10 cellular contexts compared by ENCODE assay signal in the genomic region with DNA sequence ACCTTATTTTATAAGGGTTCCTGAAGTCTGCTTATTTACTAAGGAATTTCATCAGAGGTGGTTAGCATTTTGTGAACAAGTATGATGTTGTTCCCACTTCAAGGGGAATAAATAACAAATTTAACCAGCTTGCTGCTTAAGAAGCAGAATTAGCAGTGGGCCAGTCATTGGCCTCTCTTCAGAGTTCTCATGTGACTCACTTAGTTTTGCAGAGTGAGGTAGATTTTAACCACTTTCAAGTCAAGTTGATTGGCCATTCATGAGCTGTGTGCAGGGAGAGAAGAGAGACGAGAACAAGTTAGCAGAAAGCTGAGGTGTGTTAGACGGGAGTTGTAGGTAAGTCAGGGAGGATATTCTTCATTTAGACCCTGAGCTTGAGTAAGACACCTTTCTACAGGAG. TPM values are rescaled to one million over a fixed set of nuclear protein-coding genes. Genes with fewer than 3 reads are reported as not detected.
DNase-seq lines count a peak whose midpoint lies in the region; ATAC-seq and TF ChIP-seq lines count a peak whose summit lies in the region.
"Had no signal": no experiment of that assay in that cellular context is flagged by ENCODE, and none has a peak within 500 bp of the region (broad histone marks: within the 10 kb centered on the region; RNA-seq: fewer than 3 reads in every experiment).

No MANE protein-coding gene starts in this region.

- peaks cover 47% of the 10 kb centered on the region for H3K4me1 ChIP-seq in effector memory CD4-positive, alpha-beta T cell (ENCODE audit: control insufficient read depth, insufficient read depth, low read length, poor library complexity, severe bottlenecking)
- peaks cover 69% of the 10 kb centered on the region for H3K4me1 ChIP-seq in smooth muscle cell (ENCODE audit: low read depth)
- peaks cover 70% of the 10 kb centered on the region for H3K4me1 ChIP-seq in body of pancreas

- POLR2A ChIA-PET in activated CD4-positive, alpha-beta T cell treated with anti-CD3 and anti-CD28 coated beads for 36 hours (lab: Charles Lee) = interaction anchor here (0.6 to 1.7 kb wide), 5 partner anchors 16 to 269 kb away, joined by 3 to 4 read pairs (median 3); no protein-coding TSS in a partner anchor

- peaks cover 19% of the 10 kb centered on the region for H3K36me3 Mint-ChIP-seq in activated CD4-positive, alpha-beta T cell treated with anti-CD3 and anti-CD28 coated beads for 36 hours (ENCODE audit: low read depth)

- H3F3A ChIP-seq in smooth muscle cell (ENCODE audit: low read depth) = peaks cover 18% of the 10 kb centered on the region

- no peak overlapping the region for H3K9ac ChIP-seq in smooth muscle cell (ENCODE audit: low read depth)

- no peak overlapping the region for H3K4me3 ChIP-seq in effector memory CD4-positive, alpha-beta T cell (ENCODE audit: insufficient read depth, low read depth, low read length, poor library complexity, severe bottlenecking)
- H3K4me3 ChIP-seq in smooth muscle cell (no peak overlapping the region), body of pancreas (no peak overlapping the region)
- H3K4me3 ChIP-seq: right lobe of liver had no signal

- TF ChIP-seq CTCF in smooth muscle cell (IDR thresholded peaks at IDR 0.05; ENCODE audit: borderline replicate concordance, insufficient read depth, poor library complexity, severe bottlenecking) = no peak
- TF ChIP-seq CTCF in body of pancreas (IDR thresholded peaks at IDR 0.05) = no peak

- H3K4me1 Mint-ChIP-seq in activated CD4-positive, alpha-beta T cell treated with anti-CD3 and anti-CD28 coated beads for 36 hours = peaks cover 86% of the 10 kb centered on the region

- no peaks in the 10 kb centered on the region for H3K36me3 ChIP-seq in effector memory CD4-positive, alpha-beta T cell (ENCODE audit: control insufficient read depth, insufficient read depth, low read length)
- H3K36me3 ChIP-seq in smooth muscle cell (ENCODE audit: low read depth) (no peaks in the 10 kb centered on the region), body of pancreas (replicated peaks in 1 of 2; ENCODE audit: insufficient read depth in 1 of 2, low read depth in 2 of 2) (no peaks in the 10 kb centered on the region)
- H3K36me3 ChIP-seq: right lobe of liver had no signal

- intact Hi-C loops in activated CD4-positive, alpha-beta T cell treated with anti-CD3 and anti-CD28 coated beads for 36 hours (cut with DNase I, micrococcal nuclease) = loop anchor here (5.0 kb wide), 2 partner anchors 44 to 381 kb away; no protein-coding TSS in a partner anchor
- intact Hi-C loops in body of pancreas (cut with DNase I) = no loop called here

- peaks cover 100% of the 10 kb centered on the region for H3K79me2 ChIP-seq in smooth muscle cell (ENCODE audit: low read depth)

- H3K27me3 Mint-ChIP-seq in activated CD4-positive, alpha-beta T cell treated with anti-CD3 and anti-CD28 coated beads for 36 hours = no peaks in the 10 kb centered on the region

- peak; percentile 40 for DNase-seq in activated CD4-positive, alpha-beta T cell treated with anti-CD3 and anti-CD28 coated beads for 36 hours
- no peak for DNase-seq in activated CD4-positive, alpha-beta T cell treated with anti-CD3 and anti-CD28 coated beads, Interleukin-2, amount 50 U/mL, for 1 hour
- DNase-seq in RKO (ENCODE audit: low spot score) = peak; percentile 56
- DNase-seq in effector memory CD4-positive, alpha-beta T cell = no peak
- no peak for DNase-seq in smooth muscle cell (lab: John Stamatoyannopoulos, UW; ENCODE audit: unreplicated experiment)
- DNase-seq in body of pancreas = no peak
- DNase-seq: NCI-H524, right lobe of liver had no signal

- no peaks in the 10 kb centered on the region for H3K9me3 Mint-ChIP-seq in activated CD4-positive, alpha-beta T cell treated with anti-CD3 and anti-CD28 coated beads for 36 hours (ENCODE audit: low read depth)

- ATAC-seq in activated CD4-positive, alpha-beta T cell treated with anti-CD3 and anti-CD28 coated beads for 36 hours = peak; percentile 84
- ATAC-seq in GM21367 (IDR thresholded peaks at IDR 0.05; ENCODE audit: unreplicated experiment) = no peak
- ATAC-seq in GM21528 (IDR thresholded peaks at IDR 0.05; ENCODE audit: low FRiP score, unreplicated experiment) = no peak
- ATAC-seq in body of pancreas = no peak

- peaks cover 100% of the 10 kb centered on the region for H4K20me1 ChIP-seq in smooth muscle cell (ENCODE audit: low read depth)

- peak overlapping the region; percentile 87 for H3K27ac Mint-ChIP-seq in activated CD4-positive, alpha-beta T cell treated with anti-CD3 and anti-CD28 coated beads for 36 hours

- H3K27me3 ChIP-seq in effector memory CD4-positive, alpha-beta T cell (replicated peaks; ENCODE audit: control insufficient read depth, insufficient read depth, low read length, poor library complexity, severe bottlenecking) = no peaks in the 10 kb centered on the region
- no peaks in the 10 kb centered on the region for H3K27me3 ChIP-seq in smooth muscle cell (ENCODE audit: low read depth)
- no peaks in the 10 kb centered on the region for H3K27me3 ChIP-seq in body of pancreas
- H3K27me3 ChIP-seq: right lobe of liver had no signal

- no peak for TF ChIP-seq POLR2A in body of pancreas (IDR thresholded peaks at IDR 0.05)

- WGBS in smooth muscle cell (ENCODE audit: low lambda C conversion rate) = 46% methylated on average over 2 of the region's 2 CpGs
- 90 to 93% methylated on average over 2 of the region's 2 CpGs for WGBS in body of pancreas, 2 donors

- peak overlapping the region; percentile 83 for H3K4me2 ChIP-seq in smooth muscle cell

- no peak overlapping the region for H3K4me3 Mint-ChIP-seq in activated CD4-positive, alpha-beta T cell treated with anti-CD3 and anti-CD28 coated beads for 36 hours

- H3K27ac ChIP-seq in effector memory CD4-positive, alpha-beta T cell (ENCODE audit: insufficient read depth, low read length, poor library complexity, severe bottlenecking) = peak overlapping the region; percentile 70
- H3K27ac ChIP-seq in smooth muscle cell (ENCODE audit: low read depth) (peak overlapping the region; percentile 25), body of pancreas (no peak overlapping the region)

- H3K9me3 ChIP-seq in effector memory CD4-positive, alpha-beta T cell (ENCODE audit: control insufficient read depth, low read length) = no peaks in the 10 kb centered on the region
- H3K9me3 ChIP-seq in smooth muscle cell (replicated peaks; ENCODE audit: low read depth) (no peaks in the 10 kb centered on the region), body of pancreas (no peaks in the 10 kb centered on the region)
- H3K9me3 ChIP-seq: right lobe of liver had no signal

- H2AFZ ChIP-seq in smooth muscle cell (ENCODE audit: low read depth) = no peak overlapping the region

- CTCF ChIA-PET in activated CD4-positive, alpha-beta T cell treated with anti-CD3 and anti-CD28 coated beads for 36 hours (lab: Charles Lee) = interaction anchor here (0.8 to 4.4 kb wide), 9 partner anchors 9 to 78 kb away, joined by 3 to 39 read pairs (median 4); no protein-coding TSS in a partner anchor

RNA-seq across cellular contexts. Expression of gene TOP1, which starts 18.1 kb away (rescaled TPM):
- total RNA-seq in activated CD4-positive, alpha-beta T cell treated with anti-CD3 and anti-CD28 coated beads for 36 hours = 100 to 1,000 TPM; 111 to 124 TPM
- total RNA-seq in smooth muscle cell = 28.6 and 28.9 TPM in 2 replicates
- polyA plus RNA-seq in smooth muscle cell = 17.0 and 23.6 TPM in 2 replicates
- 10 to 100 TPM; 12.2 to 18.5 TPM for total RNA-seq in body of pancreas

Comparison
In these comparisons a context has a peak if more than half of its experiments do, and no peak if none do; other contexts are left out.
1. DNase-seq: peak in activated CD4-positive, alpha-beta T cell treated with anti-CD3 and anti-CD28 coated beads for 36 hours (single experiment) and RKO (single experiment); none in activated CD4-positive, alpha-beta T cell treated with anti-CD3 and anti-CD28 coated beads, Interleukin-2, amount 50 U/mL, for 1 hour (single experiment), effector memory CD4-positive, alpha-beta T cell (0 of 3), smooth muscle cell (single experiment) and body of pancreas (0 of 4).
2. H3K27ac ChIP-seq: peak in effector memory CD4-positive, alpha-beta T cell (single experiment) and smooth muscle cell (single experiment); none in body of pancreas (0 of 4).